ENCODE assay signal across 9 cellular contexts in the genomic region with DNA sequence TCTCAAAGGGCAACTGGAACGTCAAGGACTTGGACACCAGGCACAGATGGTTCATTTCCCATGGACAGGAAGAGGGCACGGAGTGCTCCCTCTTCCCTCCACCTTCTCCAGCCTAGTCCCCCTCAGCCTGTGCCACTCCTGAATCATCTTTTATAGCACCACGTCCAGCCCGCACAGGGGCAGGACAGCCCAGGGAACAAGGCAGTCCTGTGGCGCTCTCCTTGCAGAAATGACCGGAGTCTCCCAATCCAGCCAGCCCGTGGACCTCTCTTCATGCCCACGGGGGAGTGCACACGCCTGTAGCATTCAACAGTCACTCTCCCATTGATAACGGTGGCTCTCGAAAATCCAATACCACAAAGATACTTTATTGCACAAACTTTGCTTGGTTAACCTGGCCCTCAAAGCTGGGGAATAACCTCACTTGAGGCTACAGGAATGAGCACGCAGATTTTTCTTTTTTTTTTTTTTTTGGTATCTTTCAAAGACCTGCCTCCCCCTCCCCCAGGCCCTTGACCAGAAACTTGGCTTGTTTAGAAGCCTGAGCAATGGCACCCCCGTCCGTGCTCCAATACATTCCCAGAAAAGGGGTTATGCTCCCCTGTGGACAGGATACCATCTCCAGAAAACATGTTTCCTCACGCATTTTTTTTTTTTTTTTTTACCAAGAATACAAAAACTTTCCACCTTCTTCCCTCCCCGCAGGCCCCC. TPM values are rescaled to one million over a fixed set of nuclear protein-coding genes. Genes with fewer than 3 reads are reported as not detected.
DNase-seq lines count a peak whose midpoint lies in the region; ATAC-seq, FAIRE-seq and TF ChIP-seq lines count a peak whose summit lies in the region.
"Had no signal": no experiment of that assay in that cellular context is flagged by ENCODE, and none has a peak within 500 bp of the region (broad histone marks: within the 10 kb centered on the region; RNA-seq: fewer than 3 reads in every experiment).

No MANE protein-coding gene starts in this region.

- peak overlapping the region; percentile 79 for H3K4me3 ChIP-seq in BLaER1
- H3K4me3 ChIP-seq in OCI-LY3 (ENCODE audit: low read length) = peak overlapping the region; percentile 88
- peak overlapping the region; percentile 54 to 73 (median 71) for H3K4me3 ChIP-seq in H1 (ENCODE audit: extremely low read depth in 1 of 4, insufficient read depth in 2 of 4, low read depth in 3 of 4, low read length in 4 of 4)
- H3K4me3 ChIP-seq in neuron (ENCODE audit: low read length) = peak overlapping the region; percentile 53

- H2BK20ac ChIP-seq in H1 (ENCODE audit: low read length) = no peak overlapping the region

- WGBS in H1 (ENCODE audit: extremely low coverage in 1 of 2, insufficient coverage in 1 of 2, insufficient read length in 1 of 2, insufficient replicate concordance in 2 of 2, low coverage in 1 of 2, low lambda C conversion rate in 2 of 2, missing lambda C conversion rate in 1 of 2), 2 experiments = 25% methylated on average over 14 of the region's 16 CpGs; no CpG with 5 or more reads in 1 of the 2 experiments

- H2AFZ ChIP-seq in OCI-LY3 (ENCODE audit: low read depth, low read length) (no peak overlapping the region), H1 (ENCODE audit: low read length) (no peak overlapping the region), neuron (ENCODE audit: low read depth, low read length) (peak overlapping the region; percentile 95)

- H3K79me1 ChIP-seq in H1 (ENCODE audit: low read depth, low read length) = 0 out of 2 replicates have a peak, but pooled peaks cover 4% of the 10 kb centered on the region

- H2BK120ac ChIP-seq in H1 (replicated peaks; ENCODE audit: low read depth, low read length) = no peak overlapping the region

- H3K14ac ChIP-seq in H1 (ENCODE audit: insufficient read length) = no peak overlapping the region

- no peak for TF ChIP-seq RAD21 in H1 (IDR thresholded peaks at IDR 0.05 in 1 of 2, conservative IDR thresholded peaks at IDR 0.05 in 1 of 2; ENCODE audit: low read depth in 2 of 2, low read length in 2 of 2)

- H3K27ac ChIP-seq in BLaER1 (peak overlapping the region; percentile 94), OCI-LY3 (ENCODE audit: low read length) (no peak overlapping the region), H1 (ENCODE audit: low read depth, low read length) (no peak overlapping the region)

- H3K36me3 ChIP-seq in BLaER1 = peaks cover 24% of the 10 kb centered on the region
- no peaks in the 10 kb centered on the region for H3K36me3 ChIP-seq in OCI-LY3 (replicated peaks; ENCODE audit: low read depth, low read length)
- H3K36me3 ChIP-seq in H1 (ENCODE audit: control insufficient read depth in 2 of 4, insufficient read depth in 4 of 4, low read length in 3 of 4) = peaks cover 0 to 20% (median 4%) of the 10 kb centered on the region in 4 experiments; a peak in 3 of 8 replicates
- H3K36me3 ChIP-seq in neuron (ENCODE audit: insufficient read depth, low read length) = no peaks in the 10 kb centered on the region

- H3K9ac ChIP-seq in BLaER1 = peak overlapping the region; percentile 95
- H3K9ac ChIP-seq in OCI-LY3 (ENCODE audit: low read length) = peak overlapping the region; percentile 41; the same call in 1 of the 2 replicates
- H3K9ac ChIP-seq in H1 (replicated peaks in 1 of 4; ENCODE audit: extremely low read depth in 1 of 4, low read depth in 3 of 4, low read length in 3 of 4) = peak overlapping the region in 3 of 4 experiments; percentile 51 to 52 (median 51); a peak in 5 of 7 replicates

- POLR2A ChIA-PET in H1 (lab: Charles Lee; ENCODE audit: partially characterized antibody) = no interaction called here

- H4K8ac ChIP-seq in H1 (ENCODE audit: extremely low read depth, insufficient read depth, low read length) = no peak overlapping the region; the same call in 1 of the 2 replicates

- H2BK15ac ChIP-seq in H1 (ENCODE audit: low read length) = no peak overlapping the region

- H3K4me1 ChIP-seq in BLaER1 (peaks cover 69% of the 10 kb centered on the region), OCI-LY3 (ENCODE audit: low read length) (no peaks in the 10 kb centered on the region), H1 (replicated peaks in 1 of 4; ENCODE audit: control insufficient read depth in 3 of 4, insufficient read depth in 4 of 4, low read length in 3 of 4) (peaks cover 2 to 9% (median 8%) of the 10 kb centered on the region in 4 experiments; a peak in 6 of 7 replicates), neuron (ENCODE audit: insufficient read depth, low read length) (peaks cover 4% of the 10 kb centered on the region)

- TF ChIP-seq CTCF in OCI-LY3 (IDR thresholded peaks at IDR 0.05; ENCODE audit: low read depth, low read length) (no peak), H1 (IDR thresholded peaks at IDR 0.05; ENCODE audit: control extremely low read depth in 1 of 3, insufficient read depth in 1 of 3, low read depth in 1 of 3, low read length in 3 of 3) (no peak)

- H4K20me1 ChIP-seq in BLaER1 (peaks cover 6% of the 10 kb centered on the region; the same call in 1 of the 2 replicates), OCI-LY3 (ENCODE audit: insufficient read depth, low read length) (no peaks in the 10 kb centered on the region), H1 (replicated peaks in 1 of 2; ENCODE audit: control insufficient read depth in 1 of 2, insufficient read depth in 2 of 2, low read length in 2 of 2) (no peaks in the 10 kb centered on the region)

- H3K23ac ChIP-seq in H1 (ENCODE audit: insufficient read length) = no peak overlapping the region

- CTCF ChIA-PET in H1 (lab: Charles Lee; ENCODE audit: partially characterized antibody) = interaction anchor here (1.0 to 1.5 kb wide), 2 partner anchors 10 to 91 kb away, joined by 3 read pairs; no protein-coding TSS in a partner anchor

- H3K79me2 ChIP-seq in OCI-LY3 (ENCODE audit: low read length) (no peaks in the 10 kb centered on the region), H1 (ENCODE audit: control insufficient read depth in 1 of 2, insufficient read depth in 2 of 2, low read length in 2 of 2) (peaks cover 8 to 45% of the 10 kb centered on the region in 2 experiments)

- H3K4ac ChIP-seq in H1 (replicated peaks; ENCODE audit: insufficient read length, low read depth, low read length) = no peak overlapping the region

- DNase-seq in H1 (ENCODE audit: low read depth in 1 of 2, low spot score in 2 of 2) = no peak
- no peak for DNase-seq in NCI-H748 treated with DMSO at 0.1 percent for 48 hours (lab: John Stamatoyannopoulos, UW)
- DNase-seq in amniotic stem cell (lab: John Stamatoyannopoulos, UW) = no peak

- ATAC-seq in HG02571 (IDR thresholded peaks at IDR 0.05; ENCODE audit: unreplicated experiment) = no peak
- no peak for ATAC-seq in HG03442 (IDR thresholded peaks at IDR 0.05; ENCODE audit: unreplicated experiment)

- H2BK12ac ChIP-seq in H1 (ENCODE audit: low read depth, low read length) = peak overlapping the region; percentile 10; the same call in 1 of the 2 replicates

- H2BK5ac ChIP-seq in H1 (ENCODE audit: low read depth, low read length) = peak overlapping the region; percentile 1; the same call in 1 of the 2 replicates

- no peak overlapping the region for H4K91ac ChIP-seq in H1 (replicated peaks; ENCODE audit: insufficient read length, low read length)

- peaks cover 12% of the 10 kb centered on the region; the same call in 1 of the 2 replicates for H3K23me2 ChIP-seq in H1 (ENCODE audit: low read depth, low read length)

- no peak overlapping the region for H4K5ac ChIP-seq in H1 (ENCODE audit: insufficient read length, low read depth, low read length)

- TF ChIP-seq POLR2A in H1 (IDR thresholded peaks at IDR 0.05; ENCODE audit: control extremely low read depth in 1 of 2, low read depth in 2 of 2, low read length in 2 of 2) = no peak

- TF ChIP-seq EP300 in H1 (IDR thresholded peaks at IDR 0.05; ENCODE audit: borderline replicate concordance in 1 of 2, low read depth in 2 of 2, low read length in 2 of 2) = no peak

- H3K4me2 ChIP-seq in BLaER1 = peak overlapping the region; percentile 80
- H3K4me2 ChIP-seq in OCI-LY3 (ENCODE audit: low read length) = peak overlapping the region; percentile 64
- peak overlapping the region; percentile 71 to 97 for H3K4me2 ChIP-seq in H1 (ENCODE audit: insufficient read depth in 1 of 2, low read depth in 2 of 2, low read length in 2 of 2)

- H3K18ac ChIP-seq in H1 (ENCODE audit: extremely low read depth, low read length) = 0 out of 2 replicates have a peak overlapping the region, but pooled peaks have one; percentile 62

- no peak overlapping the region for H3K56ac ChIP-seq in H1 (replicated peaks; ENCODE audit: insufficient read length, low read depth, low read length)

- H3K9me3 ChIP-seq in BLaER1 (no peaks in the 10 kb centered on the region), OCI-LY3 (ENCODE audit: insufficient read depth, low read length) (no peaks in the 10 kb centered on the region), H1 (ENCODE audit: insufficient read depth in 2 of 2, low read depth in 1 of 2, low read length in 1 of 2) (no peaks in the 10 kb centered on the region), neuron (ENCODE audit: low read length) (no peaks in the 10 kb centered on the region)

- FAIRE-seq in H1 (lab: Jason Lieb, UNC) = no peak

- H2AK5ac ChIP-seq in H1 (ENCODE audit: low read depth, low read length) = no peak overlapping the region; the same call in 1 of the 2 replicates

- no peaks in the 10 kb centered on the region for H3K27me3 ChIP-seq in BLaER1
- peaks cover 24% of the 10 kb centered on the region for H3K27me3 ChIP-seq in OCI-LY3 (ENCODE audit: low read depth, low read length)
- H3K27me3 ChIP-seq in H1 (replicated peaks in 1 of 4; ENCODE audit: control insufficient read depth in 3 of 4, extremely low read depth in 1 of 4, insufficient read depth in 3 of 4, low read length in 3 of 4) = peaks cover 0 to 5% (median 2%) of the 10 kb centered on the region in 4 experiments; a peak in 4 of 7 replicates
- H3K27me3 ChIP-seq in neuron (ENCODE audit: insufficient read depth, low read length) = peaks cover 25% of the 10 kb centered on the region

TF ChIP-seq in H1, 55 proteins besides CTCF, POLR2A, EP300 and RAD21:
- TF ChIP-seq HDAC2 (IDR thresholded peaks at IDR 0.05; ENCODE audit: borderline replicate concordance in 1 of 2, low read depth in 2 of 2, low read length in 2 of 2) (no peak), CBX8 (IDR thresholded peaks at IDR 0.05; ENCODE audit: borderline replicate concordance, low read depth, low read length) (no peak), ASH2L (IDR thresholded peaks at IDR 0.05; ENCODE audit: low read length) (peak; percentile 12), SUZ12 (IDR thresholded peaks at IDR 0.05; ENCODE audit: low read length) (peak; percentile 28; the same call in 1 of the 2 replicates), KDM1A (IDR thresholded peaks at IDR 0.05; ENCODE audit: borderline replicate concordance, low read length) (no peak), FOSL1 (IDR thresholded peaks at IDR 0.05; ENCODE audit: insufficient read depth, low read depth, low read length) (no peak)

RNA-seq across cellular contexts. Expression of gene PRKCQ, which starts 0.7 kb away (rescaled TPM):
- total RNA-seq in H1 (2021; fragmentation: NEBNext Ultra II Directional; extraction: Animal tissue kit (Norgen Biotek cat#: 25700)) = 21.4 and 22.6 TPM in 2 replicates
- polyA plus RNA-seq in H1 (2011; rRNA removed) = 6.8 and 9.1 TPM in 2 replicates
- polyA plus RNA-seq in H1 (2011; cell fraction: cytosol; rRNA removed) = 11.8 TPM
- 12.2 TPM for polyA plus RNA-seq in H1 (2011; cell fraction: nucleus; rRNA removed)
- polyA plus RNA-seq in H1 (2012, experiment 1 of 2) = 13.8 to 17.4 TPM (median 15.2 TPM) in 4 replicates
- 4.0 TPM for polyA plus RNA-seq in H1 (2012, experiment 2 of 2)
- polyA plus RNA-seq in H1 (2013, experiment 1 of 2) = 17.3 TPM
- 16.3 TPM for polyA plus RNA-seq in H1 (2013, experiment 2 of 2)
- polyA minus RNA-seq in H1 (2011; rRNA and poly(A)+ RNA removed) = 25.4 and 30.1 TPM in 2 replicates
- polyA minus RNA-seq in H1 (2011; cell fraction: cytosol; rRNA and poly(A)+ RNA removed) = 8.9 TPM
- 27.3 TPM for polyA minus RNA-seq in H1 (2011; cell fraction: nucleus; rRNA and poly(A)+ RNA removed)
- total RNA-seq: SK-MEL-5 had no signal

Comparison
In these comparisons a context has a peak if more than half of its experiments do, and no peak if none do; other contexts are left out.
1. H3K9ac ChIP-seq: peak in every context shown above with its lines; median percentile 95 in BLaER1; 51 in H1; 41 in OCI-LY3.